Comparison of ENCODE assay signal across 18 cellular contexts in genomic region chr12:124464830-124465229, GRCh38.
DNase-seq lines count a peak whose midpoint lies in the region; ATAC-seq and TF ChIP-seq lines count a peak whose summit lies in the region.
"Had no signal": no experiment of that assay in that cellular context is flagged by ENCODE, and none has a peak within 500 bp of the region (broad histone marks: within the 10 kb centered on the region; RNA-seq: fewer than 3 reads in every experiment).

No MANE protein-coding gene starts in this region.

- CTCF ChIA-PET in RWPE1 (lab: Yijun Ruan, JAX), result interaction anchor here (0.6 kb wide), 1 partner anchor 9 kb away, joined by 3 read pairs; no protein-coding TSS in a partner anchor

- peaks cover 46 to 71% (median 63%) of the 10 kb centered on the region in 11 experiments for H3K36me3 ChIP-seq in BLaER1 treated with 17β-estradiol and CSF1 and Interleukin-3, amounts not matched to agents 10 nM and 100 nM
- H3K36me3 ChIP-seq in brain microvascular endothelial cell (replicated peaks), result peaks cover 30% of the 10 kb centered on the region

- TF ChIP-seq CTCF in RWPE1 (conservative IDR thresholded peaks at IDR 0.05; ENCODE audit: low read depth), result no peak
- no peak for TF ChIP-seq CTCF in foreskin keratinocyte (conservative IDR thresholded peaks at IDR 0.05)
- no peak for TF ChIP-seq CTCF in brain microvascular endothelial cell (IDR thresholded peaks at IDR 0.05; ENCODE audit: low read depth, low read length, missing control alignments)

- POLR2A ChIA-PET in RWPE1 (lab: Yijun Ruan, JAX; ENCODE audit: low non-redundant PET), result no interaction called here

- peaks cover 41 to 57% (median 50%) of the 10 kb centered on the region in 10 experiments for H3K4me1 ChIP-seq in BLaER1 treated with 17β-estradiol and CSF1 and Interleukin-3, amounts not matched to agents 10 nM and 100 nM
- H3K4me1 ChIP-seq in foreskin keratinocyte, result no peaks in the 10 kb centered on the region

- peaks cover 14 to 20% (median 16%) of the 10 kb centered on the region in 11 experiments for H3K9me3 ChIP-seq in BLaER1 treated with 17β-estradiol and CSF1 and Interleukin-3, amounts not matched to agents 10 nM and 100 nM (replicated peaks in 1 of 11)
- H3K9me3 ChIP-seq: adrenal gland had no signal

- H3K27me3 ChIP-seq in BLaER1 treated with 17β-estradiol and CSF1 and Interleukin-3, amounts not matched to agents 10 nM and 100 nM, result no peaks in the 10 kb centered on the region
- no peaks in the 10 kb centered on the region for H3K27me3 ChIP-seq in foreskin keratinocyte
- no peaks in the 10 kb centered on the region for H3K27me3 ChIP-seq in brain microvascular endothelial cell (replicated peaks)
- H3K27me3 ChIP-seq: adrenal gland, spleen, upper lobe of left lung had no signal

- peaks cover 66 to 87% (median 72%) of the 10 kb centered on the region in 11 experiments for H4K20me1 ChIP-seq in BLaER1 treated with 17β-estradiol and CSF1 and Interleukin-3, amounts not matched to agents 10 nM and 100 nM

- peak overlapping the region in 4 of 10 experiments; percentile 3 to 53 (median 27); a peak in 4 of 20 replicates for H3K4me3 ChIP-seq in BLaER1 treated with 17β-estradiol and CSF1 and Interleukin-3, amounts not matched to agents 10 nM and 100 nM
- no peak overlapping the region for H3K4me3 ChIP-seq in brain microvascular endothelial cell (ENCODE audit: low read depth, low read length)
- H3K4me3 ChIP-seq: adrenal gland, GM23248, upper lobe of left lung had no signal

- H3K9ac ChIP-seq in BLaER1 treated with 17β-estradiol and CSF1 and Interleukin-3, amounts not matched to agents 10 nM and 100 nM, result peak overlapping the region in 2 of 11 experiments; percentile 63 to 65; a peak in 1 of 22 replicates
- H3K9ac ChIP-seq: GM23248 had no signal

- ATAC-seq in foreskin keratinocyte, result peak; percentile 24
- no peak for ATAC-seq in HG03196 (IDR thresholded peaks at IDR 0.05; ENCODE audit: unreplicated experiment)

- peak overlapping the region; percentile 84 to 97 (median 93) for H3K4me2 ChIP-seq in BLaER1 treated with 17β-estradiol and CSF1 and Interleukin-3, amounts not matched to agents 10 nM and 100 nM

- DNase-seq in NCI-H82 (lab: John Stamatoyannopoulos, UW) (peak; percentile 56), NCI-H82 treated with DMSO at 0.1 percent for 48 hours (lab: John Stamatoyannopoulos, UW; ENCODE audit: unreplicated experiment) (no peak), RWPE1 (ENCODE audit: low spot score) (no peak), foreskin keratinocyte (no peak), brain microvascular endothelial cell (no peak), NCI-H1436 treated with DMSO at 0.1 percent for 48 hours (lab: John Stamatoyannopoulos, UW) (no peak)
- DNase-seq: 8988T; activated B cell treated with CpG ODN at 0.5 μM for 24 hours; caudate nucleus; endodermal cell; GM23248; NK-92 treated with Interleukin-12 subunit alpha and Interleukin-12 subunit beta, amount 100 ng/mL, for 24 hours; spleen; stimulated activated naive CD4-positive, alpha-beta T cell; upper lobe of left lung had no signal

- peak overlapping the region in 2 of 11 experiments; percentile 72 to 80; a peak in 5 of 22 replicates for H3K27ac ChIP-seq in BLaER1 treated with 17β-estradiol and CSF1 and Interleukin-3, amounts not matched to agents 10 nM and 100 nM
- H3K27ac ChIP-seq in RWPE1 (peak overlapping the region; percentile 12; the same call in 1 of the 2 replicates), foreskin keratinocyte (no peak overlapping the region), brain microvascular endothelial cell (no peak overlapping the region)
- H3K27ac ChIP-seq: GM23248 had no signal

- in situ Hi-C loops in brain microvascular endothelial cell (cut with HindIII; ENCODE audit: low pct_ligation_motif_present, low sequenced_read_pairs), result no loop called here
